14 cellular contexts compared by ENCODE assay signal in genomic region chr11:60942970-60943565, GRCh38. TPM values are rescaled to one million over a fixed set of nuclear protein-coding genes. Genes with fewer than 3 reads are reported as not detected.
DNase-seq lines count a peak whose midpoint lies in the region; ATAC-seq and TF ChIP-seq lines count a peak whose summit lies in the region.
"Had no signal": no experiment of that assay in that cellular context is flagged by ENCODE, and none has a peak within 500 bp of the region (broad histone marks: within the 10 kb centered on the region; RNA-seq: fewer than 3 reads in every experiment).

No MANE protein-coding gene starts in this region.

- H3K27ac ChIP-seq in esophagus (ENCODE audit: low read depth in 2 of 2, low read length in 1 of 2): peak overlapping the region; percentile 89 to 94
- H3K27ac ChIP-seq in upper lobe of right lung: no peak overlapping the region

- H3K4me3 ChIP-seq in esophagus (ENCODE audit: low read depth in 1 of 2, low read length in 2 of 2) (no peak overlapping the region), upper lobe of right lung (no peak overlapping the region)

- peak; percentile 64 for ATAC-seq in upper lobe of right lung
- no peak for ATAC-seq in GM19395 (IDR thresholded peaks at IDR 0.05; ENCODE audit: unreplicated experiment)

- TF ChIP-seq CTCF in upper lobe of right lung (IDR thresholded peaks at IDR 0.05): no peak

- intact Hi-C loops in upper lobe of right lung (cut with DNase I): no loop called here

- H3K9me3 ChIP-seq in esophagus (ENCODE audit: control insufficient read depth in 2 of 2, insufficient read depth in 1 of 2, low read depth in 1 of 2, low read length in 1 of 2) (no peaks in the 10 kb centered on the region), upper lobe of right lung (no peaks in the 10 kb centered on the region)
- H3K9me3 ChIP-seq: SK-N-SH had no signal

- DNase-seq in NCI-H146 (lab: John Stamatoyannopoulos, UW) (peak; percentile 26), NCI-H146 treated with DMSO at 0.1 percent for 48 hours (lab: John Stamatoyannopoulos, UW; ENCODE audit: unreplicated experiment) (no peak), NCI-H510A (lab: John Stamatoyannopoulos, UW) (peak; percentile 81), upper lobe of right lung (no peak), UCSD-AML1 (lab: John Stamatoyannopoulos, UW; ENCODE audit: unreplicated experiment) (no peak), middle frontal gyrus (ENCODE audit: extremely low spot score, low spot score) (no peak)
- DNase-seq: activated effector memory CD4-positive, alpha-beta T cell treated with Interleukin-2 at 50 U/mL for 16 hours; foreskin melanocyte; GDM1; NCI-H524; SK-N-SH; stimulated activated naive CD4-positive, alpha-beta T cell had no signal

- 33 to 46% methylated on average over 9 of the region's 9 CpGs for WGBS in esophagus, 2 donors

- no peaks in the 10 kb centered on the region for H3K27me3 ChIP-seq in esophagus (ENCODE audit: control insufficient read depth in 1 of 2, insufficient read depth in 2 of 2, low read length in 2 of 2)
- H3K27me3 ChIP-seq in upper lobe of right lung: no peaks in the 10 kb centered on the region

- H3K4me1 ChIP-seq in esophagus (ENCODE audit: control insufficient read depth in 2 of 2, insufficient read depth in 2 of 2, low read length in 1 of 2) (peaks cover 3 to 26% of the 10 kb centered on the region in 2 donors), upper lobe of right lung (peaks cover 10% of the 10 kb centered on the region)

- peaks cover 5 to 9% of the 10 kb centered on the region in 2 donors for H3K36me3 ChIP-seq in esophagus (ENCODE audit: control insufficient read depth in 2 of 2, insufficient read depth in 2 of 2, low read length in 1 of 2)
- peaks cover 47% of the 10 kb centered on the region for H3K36me3 ChIP-seq in upper lobe of right lung

RNA-seq across cellular contexts. Expression of gene SLC15A3, which starts 8.9 kb away (rescaled TPM):
- 1 to 10 TPM; 6.5 to 9.7 TPM for polyA plus RNA-seq in esophagus
- total RNA-seq in upper lobe of right lung: 139 TPM
- polyA plus RNA-seq: SK-N-SH had no signal

RNA-seq across cellular contexts. Expression of gene TMEM132A, which starts 18.8 kb away (rescaled TPM):
- polyA plus RNA-seq in esophagus: 10 to 100 TPM in 1 of 2 donors, 1 to 10 TPM in 1; 8.1 to 37.4 TPM
- 18.4 TPM for total RNA-seq in upper lobe of right lung

RNA-seq across cellular contexts. Expression of gene CD6, which starts 28.4 kb away (rescaled TPM):
- polyA plus RNA-seq in esophagus: 1 to 10 TPM; 1.3 to 1.4 TPM
- 3.9 TPM for total RNA-seq in upper lobe of right lung
- polyA plus RNA-seq: SK-N-SH had no signal

RNA-seq across cellular contexts. Expression of gene TMEM109, which starts 29.1 kb away (rescaled TPM):
- 100 to 1,000 TPM in 1 of 2 donors, 10 to 100 TPM in 1; 68.4 to 112 TPM for polyA plus RNA-seq in esophagus
- total RNA-seq in upper lobe of right lung: 156 TPM

RNA-seq across cellular contexts. Expression of gene PRPF19, which starts 36.7 kb away (rescaled TPM):
- polyA plus RNA-seq in esophagus: 10 to 100 TPM; 55.1 to 78.2 TPM
- total RNA-seq in upper lobe of right lung: 59.8 TPM

Comparison
In these comparisons a context has a peak if more than half of its experiments do, and no peak if none do; other contexts are left out.
1. DNase-seq: peak in NCI-H146 (single experiment) and NCI-H510A (single experiment); none in NCI-H146 treated with DMSO at 0.1 percent for 48 hours (single experiment), upper lobe of right lung (single experiment), UCSD-AML1 (single experiment) and middle frontal gyrus (single experiment).